ENCODE assay signal across 9 cellular contexts in genomic region chr12:102917026-102917787, GRCh38. TPM values are rescaled to one million over a fixed set of nuclear protein-coding genes. Genes with fewer than 3 reads are reported as not detected.
A peak's percentile ranks its signal among the peaks of the same experiment; 100 is the strongest.
DNase-seq lines count a peak whose midpoint lies in the region; ATAC-seq, FAIRE-seq and TF ChIP-seq lines count a peak whose summit lies in the region.
"Had no signal": no experiment of that assay in that cellular context is flagged by ENCODE, and none has a peak within 500 bp of the region (broad histone marks: within the 10 kb centered on the region; RNA-seq: fewer than 3 reads in every experiment).

Gene PAH (minus strand): TSS chr12:102917244. CDS start chr12:102917130, 114 bp downstream.

- H3K36me3 ChIP-seq in HUES64 (ENCODE audit: insufficient read depth, low read length): no peaks in the 10 kb centered on the region

- H3K9me3 ChIP-seq in HUES64 (ENCODE audit: insufficient read depth, low read depth, low read length): no peaks in the 10 kb centered on the region

- no peak within 1 kb of the TSS for H3K27ac Mint-ChIP-seq in activated naive CD8-positive, alpha-beta T cell treated with anti-CD3 and anti-CD28 coated beads for 36 hours
- H3K27ac Mint-ChIP-seq in mesothelial cell of epicardium: no peak within 1 kb of the TSS

- H3K4me3 ChIP-seq in HUES64 (ENCODE audit: low read length): peak within 1 kb of the TSS; percentile 53

- H3K27me3 Mint-ChIP-seq in activated naive CD8-positive, alpha-beta T cell treated with anti-CD3 and anti-CD28 coated beads for 36 hours: peaks cover 37% of the 10 kb centered on the region
- H3K27me3 Mint-ChIP-seq in mesothelial cell of epicardium (ENCODE audit: low read depth): peaks cover 61% of the 10 kb centered on the region

- TF ChIP-seq CTCF in mesothelial cell of epicardium (IDR thresholded peaks at IDR 0.05; ENCODE audit: unreplicated experiment): no peak

- WGBS in HUES64: 17% methylated on average over 30 of the region's 30 CpGs

- H3K4me1 ChIP-seq in HUES64 (ENCODE audit: insufficient read depth, low read length): peaks cover 11% of the 10 kb centered on the region

- H3K9me3 Mint-ChIP-seq in activated naive CD8-positive, alpha-beta T cell treated with anti-CD3 and anti-CD28 coated beads for 36 hours: no peaks in the 10 kb centered on the region
- H3K9me3 Mint-ChIP-seq in mesothelial cell of epicardium: no peaks in the 10 kb centered on the region

- no peak for TF ChIP-seq POLR2A in H54 (IDR thresholded peaks at IDR 0.05; ENCODE audit: low read depth, low read length)

- ATAC-seq in left cardiac atrium: peak; percentile 53 to 91
- no peak for ATAC-seq in Right ventricle myocardium superior (ENCODE audit: poor library complexity)
- ATAC-seq in GM21825 (IDR thresholded peaks at IDR 0.05; ENCODE audit: unreplicated experiment): no peak

- H3K9ac ChIP-seq in HUES64 (ENCODE audit: low read depth, low read length): peak within 1 kb of the TSS; percentile 13; the same call in 1 of the 2 replicates

- H3K27me3 ChIP-seq in HUES64 (ENCODE audit: insufficient read depth, low read length): peaks cover 8% of the 10 kb centered on the region; the same call in 1 of the 2 replicates

- H3K4me1 Mint-ChIP-seq in activated naive CD8-positive, alpha-beta T cell treated with anti-CD3 and anti-CD28 coated beads for 36 hours: peaks cover 4% of the 10 kb centered on the region
- no peaks in the 10 kb centered on the region for H3K4me1 Mint-ChIP-seq in mesothelial cell of epicardium

- peak within 1 kb of the TSS; percentile 70 for H3K4me3 Mint-ChIP-seq in activated naive CD8-positive, alpha-beta T cell treated with anti-CD3 and anti-CD28 coated beads for 36 hours
- peak within 1 kb of the TSS; percentile 65 for H3K4me3 Mint-ChIP-seq in mesothelial cell of epicardium

- DNase-seq in left cardiac atrium: no peak
- DNase-seq in Right ventricle myocardium superior: no peak
- peak; percentile 16 for DNase-seq in activated naive CD8-positive, alpha-beta T cell treated with anti-CD3 and anti-CD28 coated beads for 36 hours
- DNase-seq in mesothelial cell of epicardium (ENCODE audit: low spot score in 2 of 2, unreplicated experiment in 2 of 2): no peak
- no peak for DNase-seq in H54 (ENCODE audit: insufficient read length, low spot score)
- DNase-seq in Kasumi-1 (lab: John Stamatoyannopoulos, UW): no peak
- DNase-seq: DND-41 had no signal

- peak within 1 kb of the TSS; percentile 53; the same call in 1 of the 2 replicates for H3K27ac ChIP-seq in HUES64 (ENCODE audit: low read depth, low read length)

- intact Hi-C loops in left cardiac atrium (cut with DNase I): no loop called here
- intact Hi-C loops in Right ventricle myocardium superior (cut with DNase I): no loop called here

- no peaks in the 10 kb centered on the region for H3K36me3 Mint-ChIP-seq in activated naive CD8-positive, alpha-beta T cell treated with anti-CD3 and anti-CD28 coated beads for 36 hours
- no peaks in the 10 kb centered on the region for H3K36me3 Mint-ChIP-seq in mesothelial cell of epicardium

- FAIRE-seq in H54 (lab: Jason Lieb, UNC): no peak

RNA-seq across cellular contexts. Expression of gene PAH, which starts in this region (rescaled TPM):
- total RNA-seq in left cardiac atrium: under 1 TPM in 1 of 2 donors, not detected in 1; 0.32 TPM
- total RNA-seq in Right ventricle myocardium superior: 0.51 TPM
- polyA plus RNA-seq in HUES64 (2013, experiment 1 of 2): 1.2 TPM
- polyA plus RNA-seq in HUES64 (2013, experiment 2 of 2): 1.5 TPM
- not detected for total RNA-seq in activated naive CD8-positive, alpha-beta T cell treated with anti-CD3 and anti-CD28 coated beads for 36 hours
- 0.18 TPM in 1 of 3 replicates, not detected in the others for total RNA-seq in mesothelial cell of epicardium

Comparison
In these comparisons a context has a peak if more than half of its experiments do, and no peak if none do; other contexts are left out.
1. Peak in ATAC-seq in left cardiac atrium; RNA of the gene not detected or under 1 TPM.
2. Peak in DNase-seq in activated naive CD8-positive, alpha-beta T cell treated with anti-CD3 and anti-CD28 coated beads for 36 hours; RNA of the gene not detected or under 1 TPM.